In genomic region chr15:22981336-22981840, GRCh38 we compare ENCODE assay signal across 11 cellular contexts. TPM values are rescaled to one million over a fixed set of nuclear protein-coding genes. Genes with fewer than 3 reads are reported as not detected.
DNase-seq lines count a peak whose midpoint lies in the region; TF ChIP-seq lines count a peak whose summit lies in the region.
"Had no signal": no experiment of that assay in that cellular context is flagged by ENCODE, and none has a peak within 500 bp of the region (broad histone marks: within the 10 kb centered on the region; RNA-seq: fewer than 3 reads in every experiment).

No MANE protein-coding gene starts in this region.

- intact Hi-C loops in CD4-positive, alpha-beta memory T cell (cut with micrococcal nuclease), result no loop called here
- intact Hi-C loops in esophagus squamous epithelium (cut with DNase I), result no loop called here

- peaks cover 8% of the 10 kb centered on the region for H3K79me1 ChIP-seq in trophoblast cell (ENCODE audit: low read length)

- no peaks in the 10 kb centered on the region for H3K9me3 Mint-ChIP-seq in CD4-positive, alpha-beta memory T cell

- H4K8ac ChIP-seq in trophoblast cell (ENCODE audit: low read depth, low read length), result no peak overlapping the region

- H2AK5ac ChIP-seq in trophoblast cell (ENCODE audit: low read length), result no peak overlapping the region

- POLR2A ChIA-PET in CD4-positive, alpha-beta memory T cell (lab: Charles Lee; ENCODE audit: partially characterized antibody), result no interaction called here
- POLR2A ChIA-PET in RWPE1 (lab: Yijun Ruan, JAX; ENCODE audit: low non-redundant PET) (interaction anchor here (1.2 kb wide), 1 partner anchor 17 kb away, joined by 4 read pairs; no protein-coding TSS in a partner anchor), GM10248 (lab: Yijun Ruan, JAX) (no interaction called here)

- peaks cover 0 to 2% of the 10 kb centered on the region in 2 donors for H3K27me3 Mint-ChIP-seq in CD4-positive, alpha-beta memory T cell

- H3K4me3 Mint-ChIP-seq in CD4-positive, alpha-beta memory T cell, result peak overlapping the region; percentile 76 to 88 (median 80)

- H3K4me2 ChIP-seq in trophoblast cell (ENCODE audit: low read length), result peak overlapping the region; percentile 88

- H4K12ac ChIP-seq in trophoblast cell (ENCODE audit: low read depth, low read length), result no peak overlapping the region

- no peak overlapping the region for H3K4me3 ChIP-seq in CD4-positive, alpha-beta memory T cell (ENCODE audit: low read length in 2 of 2)
- H3K4me3 ChIP-seq in esophagus squamous epithelium (peak overlapping the region in 3 of 4 donors; percentile 73 to 95 (median 89)), trophoblast cell (ENCODE audit: low read depth, low read length) (no peak overlapping the region)

- no peak for TF ChIP-seq CTCF in RWPE1 (conservative IDR thresholded peaks at IDR 0.05; ENCODE audit: low read depth)
- TF ChIP-seq CTCF in esophagus squamous epithelium (IDR thresholded peaks at IDR 0.05), result no peak
- no peak for TF ChIP-seq CTCF in GM10248 (IDR thresholded peaks at IDR 0.05; ENCODE audit: control extremely low read depth, extremely low read depth, low read depth, missing control alignments)

- no peak overlapping the region for H2BK12ac ChIP-seq in trophoblast cell (ENCODE audit: low read length)

- H3K27ac Mint-ChIP-seq in CD4-positive, alpha-beta memory T cell, result no peak overlapping the region

- peak overlapping the region; percentile 27 for H2BK120ac ChIP-seq in trophoblast cell (ENCODE audit: insufficient read depth, low read length, poor library complexity)

- H3K9ac ChIP-seq in trophoblast cell (ENCODE audit: low read length), result no peak overlapping the region

- H3K36me3 Mint-ChIP-seq in CD4-positive, alpha-beta memory T cell, result peaks cover 0 to 3% of the 10 kb centered on the region in 2 donors

- H3K4me1 Mint-ChIP-seq in CD4-positive, alpha-beta memory T cell, result peaks cover 8 to 15% (median 10%) of the 10 kb centered on the region in 4 donors

- H3K4ac ChIP-seq in trophoblast cell (ENCODE audit: low read depth, low read length), result no peak overlapping the region

- CTCF ChIA-PET in CD4-positive, alpha-beta memory T cell (lab: Charles Lee; ENCODE audit: partially characterized antibody), result no interaction called here
- CTCF ChIA-PET in RWPE1 (lab: Yijun Ruan, JAX) (interaction anchor here (3.0 kb wide), 1 partner anchor 27 kb away, joined by 10 read pairs; no protein-coding TSS in a partner anchor), GM10248 (lab: Yijun Ruan, JAX) (interaction anchor here (0.9 to 1.2 kb wide), 2 partner anchors 9 to 55 kb away, joined by 3 to 4 read pairs; no protein-coding TSS in a partner anchor)

- DNase-seq in CD4-positive, alpha-beta memory T cell, result no peak
- DNase-seq in RWPE1 (ENCODE audit: low spot score) (no peak), esophagus squamous epithelium (lab: John Stamatoyannopoulos, UW) (no peak), trophoblast cell (no peak), NOMO-1 treated with dmso at 0.1 percent for 144 hours (lab: John Stamatoyannopoulos, UW; ENCODE audit: unreplicated experiment) (no peak), glomerular visceral epithelial cell (ENCODE audit: extremely low spot score) (no peak), GM10248 (ENCODE audit: extremely low spot score) (no peak)
- no peak for DNase-seq in activated CD4-positive, CD25-positive, alpha-beta regulatory T cell treated with anti-CD3 and anti-CD28 coated beads, Interleukin-2, amount 50 U/mL, for 72 hours
- DNase-seq: NCI-H1694 treated with DMSO at 0.1 percent for 48 hours; stimulated activated naive CD8-positive, alpha-beta T cell treated with anti-CD3 and anti-CD28 coated beads, Interleukin-15, Interleukin-2, amounts not matched to agents 100 U/mL and 50 U/mL, for 24 hours had no signal

- no peak for TF ChIP-seq POLR2A in esophagus squamous epithelium (IDR thresholded peaks at IDR 0.05)

- H3K36me3 ChIP-seq in CD4-positive, alpha-beta memory T cell (ENCODE audit: insufficient read depth, low read length), result no peaks in the 10 kb centered on the region
- H3K36me3 ChIP-seq in esophagus squamous epithelium, result no peaks in the 10 kb centered on the region
- no peaks in the 10 kb centered on the region for H3K36me3 ChIP-seq in trophoblast cell (ENCODE audit: control insufficient read depth in 1 of 2, insufficient read depth in 2 of 2, low read length in 2 of 2)
- H3K36me3 ChIP-seq: heart right ventricle had no signal

- no peaks in the 10 kb centered on the region for H3K27me3 ChIP-seq in CD4-positive, alpha-beta memory T cell (ENCODE audit: insufficient read depth, low read length)
- no peaks in the 10 kb centered on the region for H3K27me3 ChIP-seq in esophagus squamous epithelium
- H3K27me3 ChIP-seq in trophoblast cell (ENCODE audit: insufficient read depth, low read length), result no peaks in the 10 kb centered on the region

- no peak overlapping the region for H4K91ac ChIP-seq in trophoblast cell (ENCODE audit: low read depth, low read length)

- no peak overlapping the region for H3K14ac ChIP-seq in trophoblast cell (ENCODE audit: low read length)

- H2BK5ac ChIP-seq in trophoblast cell (ENCODE audit: low read depth, low read length, poor library complexity), result no peak overlapping the region

- H3K18ac ChIP-seq in trophoblast cell (ENCODE audit: low read length), result no peak overlapping the region

- peaks cover 4% of the 10 kb centered on the region for H3K4me1 ChIP-seq in CD4-positive, alpha-beta memory T cell (ENCODE audit: insufficient read depth, low read length)
- H3K4me1 ChIP-seq in esophagus squamous epithelium (peaks cover 4 to 39% (median 6%) of the 10 kb centered on the region in 3 donors), trophoblast cell (ENCODE audit: control insufficient read depth in 1 of 2, insufficient read depth in 2 of 2, low read length in 2 of 2) (peaks cover 0 to 8% of the 10 kb centered on the region in 2 experiments)

- WGBS in esophagus squamous epithelium, 2 donors, result 88 to 95% methylated on average over 20 of the region's 20 CpGs
- no CpG with 5 or more reads among the region's 20 CpGs for WGBS in trophoblast cell (ENCODE audit: extremely low coverage, insufficient coverage, insufficient read length)

- H3K9me3 ChIP-seq in CD4-positive, alpha-beta memory T cell (ENCODE audit: control insufficient read depth in 1 of 2, low read length in 2 of 2), result no peaks in the 10 kb centered on the region
- H3K9me3 ChIP-seq in esophagus squamous epithelium, result no peaks in the 10 kb centered on the region
- no peaks in the 10 kb centered on the region for H3K9me3 ChIP-seq in trophoblast cell (ENCODE audit: insufficient read depth, low read depth, low read length)
- H3K9me3 ChIP-seq: heart right ventricle had no signal

- H3K79me2 ChIP-seq in trophoblast cell (ENCODE audit: control insufficient read depth, insufficient read depth, low read length, poor library complexity), result peaks cover 8% of the 10 kb centered on the region

- H3K23ac ChIP-seq in trophoblast cell (ENCODE audit: low read length), result no peak overlapping the region

- no peak overlapping the region for H2AFZ ChIP-seq in trophoblast cell (ENCODE audit: insufficient read depth, low read length, poor library complexity)

- H3K27ac ChIP-seq in CD4-positive, alpha-beta memory T cell (ENCODE audit: low read depth, low read length), result no peak overlapping the region
- H3K27ac ChIP-seq in RWPE1, result peak overlapping the region; percentile 88
- peak overlapping the region; percentile 86 to 97 (median 94) for H3K27ac ChIP-seq in esophagus squamous epithelium
- H3K27ac ChIP-seq in trophoblast cell (ENCODE audit: low read depth, low read length), result no peak overlapping the region

RNA-seq across cellular contexts. Expression of gene CYFIP1, which starts 1.2 kb away (rescaled TPM):
- 10 to 100 TPM; 19.3 to 21.5 TPM for total RNA-seq in CD4-positive, alpha-beta memory T cell
- 10 to 100 TPM; 10.8 to 13.6 TPM for polyA plus RNA-seq in CD4-positive, alpha-beta memory T cell
- total RNA-seq in esophagus squamous epithelium, result 10 to 100 TPM; 88.0 to 92.5 (median 90.1) TPM
- 58.6 and 59.7 TPM in 2 replicates for polyA plus RNA-seq in trophoblast cell (2013)

RNA-seq across cellular contexts. Expression of gene TUBGCP5, which starts 58.0 kb away (rescaled TPM):
- 10 to 100 TPM; 26.0 to 28.3 TPM for total RNA-seq in CD4-positive, alpha-beta memory T cell
- polyA plus RNA-seq in CD4-positive, alpha-beta memory T cell, result 1 to 10 TPM; 5.5 to 9.8 TPM
- 10 to 100 TPM; 10.6 to 33.6 (median 20.0) TPM for total RNA-seq in esophagus squamous epithelium
- polyA plus RNA-seq in trophoblast cell (2013), result 9.0 and 9.2 TPM in 2 replicates

Comparison
In these comparisons a context has a peak if more than half of its experiments do, and no peak if none do; other contexts are left out.
1. H3K27ac ChIP-seq: peak in RWPE1 (single experiment) and esophagus squamous epithelium (4 of 4); none in CD4-positive, alpha-beta memory T cell (single experiment) and trophoblast cell (single experiment).
2. H3K4me3 ChIP-seq: peak in esophagus squamous epithelium (3 of 4); none in CD4-positive, alpha-beta memory T cell (0 of 2) and trophoblast cell (single experiment).